1 cellular context compared by ENCODE assay signal in genomic region chr11:46444305-46444704, GRCh38.
TF ChIP-seq lines count a peak whose summit lies in the region.

No MANE protein-coding gene starts in this region.

TF ChIP-seq in IMR-90, 13 proteins besides CTCF, POLR2A, EP300 and RAD21 (continued from another document):
- TF ChIP-seq FOS (IDR thresholded peaks at IDR 0.05; ENCODE audit: low read depth, low read length), result no peak
- no peak for TF ChIP-seq NFE2L2 (IDR thresholded peaks at IDR 0.05; ENCODE audit: low read depth, low read length)
